Comparison of ENCODE assay signal across 14 cellular contexts in genomic region chr11:19382131-19382611, GRCh38.
A peak's percentile ranks its signal among the peaks of the same experiment; 100 is the strongest.
DNase-seq lines count a peak whose midpoint lies in the region; ATAC-seq and TF ChIP-seq lines count a peak whose summit lies in the region.
"Had no signal": no experiment of that assay in that cellular context is flagged by ENCODE, and none has a peak within 500 bp of the region (broad histone marks: within the 10 kb centered on the region; RNA-seq: fewer than 3 reads in every experiment).

No MANE protein-coding gene starts in this region.

- no peak overlapping the region for H2BK120ac ChIP-seq in neuronal stem cell (ENCODE audit: low read depth, low read length)

- H3K14ac ChIP-seq in neuronal stem cell (ENCODE audit: low read length): no peak overlapping the region

- H3K4me2 ChIP-seq in neuronal stem cell (ENCODE audit: insufficient read depth, low read length, poor library complexity, severe bottlenecking): peak overlapping the region; percentile 38

- intact Hi-C loops in adrenal gland (cut with DNase I) (no loop called here), head of caudate nucleus (cut with DNase I) (no loop called here)

- H3K79me1 ChIP-seq in neuronal stem cell (ENCODE audit: low read depth, low read length): no peaks in the 10 kb centered on the region

- H3K27ac ChIP-seq in adrenal gland: peak overlapping the region in 1 of 5 donors; percentile 42
- H3K27ac ChIP-seq in neuronal stem cell (replicated peaks; ENCODE audit: low read length): no peak overlapping the region
- H3K27ac ChIP-seq: neutrophil, sigmoid colon had no signal

- H3K27me3 ChIP-seq in adrenal gland (peaks cover 4% of the 10 kb centered on the region), neuronal stem cell (ENCODE audit: control insufficient read depth in 3 of 3, insufficient read depth in 3 of 3, low read depth in 1 of 3, low read length in 3 of 3) (no peaks in the 10 kb centered on the region)
- H3K27me3 ChIP-seq: sigmoid colon had no signal

- H3K9me3 ChIP-seq in adrenal gland (replicated peaks in 1 of 3) (no peaks in the 10 kb centered on the region), neuronal stem cell (replicated peaks in 1 of 2; ENCODE audit: control insufficient read depth in 2 of 2, insufficient read depth in 1 of 2, low read depth in 1 of 2, low read length in 2 of 2) (no peaks in the 10 kb centered on the region)
- H3K9me3 ChIP-seq: neutrophil, sigmoid colon had no signal

- no peak for ATAC-seq in HG03520 (IDR thresholded peaks at IDR 0.05; ENCODE audit: unreplicated experiment)
- no peak for ATAC-seq in HG03432 (IDR thresholded peaks at IDR 0.05; ENCODE audit: unreplicated experiment)

- TF ChIP-seq CTCF in adrenal gland (IDR thresholded peaks at IDR 0.05): no peak

- no peak for TF ChIP-seq POLR2A in adrenal gland (IDR thresholded peaks at IDR 0.05)

- H2BK15ac ChIP-seq in neuronal stem cell (ENCODE audit: low read length): no peak overlapping the region

- H3K4me3 ChIP-seq in adrenal gland (no peak overlapping the region), neuronal stem cell (ENCODE audit: low read length in 2 of 2) (peak overlapping the region in 1 of 2 donors; percentile 10)
- H3K4me3 ChIP-seq: sigmoid colon had no signal

- H4K91ac ChIP-seq in neuronal stem cell (ENCODE audit: low read depth, low read length, poor library complexity): no peak overlapping the region

- 36 to 40% (median 39%) methylated on average over 13 to 16 of the region's 16 CpGs for WGBS in adrenal gland, 4 donors
- WGBS in neuronal stem cell (ENCODE audit: extremely low coverage in 2 of 2, insufficient read length in 2 of 2, insufficient replicate concordance in 1 of 2), 2 donors: no CpG with 5 or more reads among the region's 16 CpGs

- H3K18ac ChIP-seq in neuronal stem cell (ENCODE audit: low read length): no peak overlapping the region

- H2BK12ac ChIP-seq in neuronal stem cell (ENCODE audit: low read length): no peak overlapping the region

- H3K4ac ChIP-seq in neuronal stem cell (ENCODE audit: low read length): no peak overlapping the region

- H2BK5ac ChIP-seq in neuronal stem cell (ENCODE audit: low read length): no peak overlapping the region

- DNase-seq in GM03348 (ENCODE audit: low spot score) (peak; percentile 18), adrenal gland (peak in 5 of 7 donors; percentile 31 to 56 (median 48)), head of caudate nucleus (peak; percentile 24 to 87 (median 64)), neuronal stem cell (ENCODE audit: low spot score) (peak; percentile 58), NCI-H1105 (lab: John Stamatoyannopoulos, UW) (no peak), NCI-H526 treated with DMSO at 0.1 percent for 48 hours (lab: John Stamatoyannopoulos, UW) (no peak)
- DNase-seq: activated gamma-delta T cell, aorta, immature natural killer cell, NCI-H1417, sigmoid colon had no signal

- H3K4me1 ChIP-seq in adrenal gland (replicated peaks in 1 of 2): no peaks in the 10 kb centered on the region
- peaks cover 22 to 33% of the 10 kb centered on the region in 2 donors for H3K4me1 ChIP-seq in neuronal stem cell (ENCODE audit: control insufficient read depth in 2 of 2, insufficient read depth in 1 of 2, low read depth in 1 of 2, low read length in 2 of 2)
- H3K4me1 ChIP-seq: sigmoid colon had no signal

- no peak overlapping the region for H3K23ac ChIP-seq in neuronal stem cell (ENCODE audit: low read depth, low read length, poor library complexity)

- no peak overlapping the region for H2AK5ac ChIP-seq in neuronal stem cell (ENCODE audit: low read depth, low read length)

- no peak overlapping the region for H4K8ac ChIP-seq in neuronal stem cell (ENCODE audit: low read depth, low read length)

- H3K36me3 ChIP-seq in adrenal gland (replicated peaks in 1 of 2) (no peaks in the 10 kb centered on the region), neuronal stem cell (replicated peaks in 1 of 2; ENCODE audit: control insufficient read depth in 2 of 2, insufficient read depth in 2 of 2, low read length in 2 of 2) (no peaks in the 10 kb centered on the region)
- H3K36me3 ChIP-seq: neutrophil, sigmoid colon had no signal

- peak overlapping the region; percentile 32 for H2AFZ ChIP-seq in neuronal stem cell (ENCODE audit: low read length)

- H3K9ac ChIP-seq in neuronal stem cell (ENCODE audit: low read depth, low read length, poor library complexity): no peak overlapping the region

Comparison
In these comparisons a context has a peak if more than half of its experiments do, and no peak if none do; other contexts are left out.
1. DNase-seq: peak in GM03348 (single experiment), adrenal gland (5 of 7), head of caudate nucleus (42 of 42) and neuronal stem cell (single experiment); none in NCI-H1105 (single experiment) and NCI-H526 treated with DMSO at 0.1 percent for 48 hours (single experiment).